Comparison of ENCODE assay signal across 1 cellular context in the genomic region with DNA sequence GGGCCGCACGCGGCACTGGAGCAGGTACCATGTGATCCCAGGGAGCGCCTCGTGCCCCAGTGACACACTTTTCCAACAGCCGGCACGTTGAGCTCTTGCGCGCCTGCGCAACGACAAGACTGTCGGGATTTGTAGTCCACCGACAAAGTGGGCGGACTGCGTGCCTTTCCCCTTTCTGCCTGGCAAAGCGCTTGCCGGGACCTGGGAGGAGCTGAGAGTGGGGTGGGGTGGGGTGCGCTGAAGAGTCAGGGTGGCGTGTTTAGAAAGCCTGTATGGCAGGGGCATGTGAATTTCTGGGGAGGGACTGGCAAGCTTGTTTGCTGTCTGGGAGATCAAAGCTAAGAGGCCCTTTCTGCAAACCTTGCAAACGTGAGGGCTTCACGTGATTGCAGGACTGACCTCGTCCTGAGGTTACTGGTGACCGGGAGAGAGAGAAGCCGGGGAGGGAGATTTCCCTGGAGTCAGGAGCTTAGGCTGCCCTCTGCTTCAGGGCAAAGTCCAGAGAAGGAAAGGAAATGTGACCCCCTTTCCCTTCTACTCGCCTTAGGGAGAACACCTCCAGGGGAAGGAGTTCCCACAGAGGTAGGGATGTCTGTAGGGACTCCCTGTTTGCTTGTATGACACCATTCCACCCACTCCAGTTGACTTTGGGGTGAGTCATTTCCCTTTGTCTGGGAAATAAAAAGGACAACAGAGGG.
TF ChIP-seq lines count a peak whose summit lies in the region.

No MANE protein-coding gene starts in this region.

TF ChIP-seq in HepG2, 621 proteins besides CTCF, POLR2A, EP300 and RAD21 (continued from another document and continues in another):
- TF ChIP-seq JUND (CRISPR knock-in tag; IDR thresholded peaks at IDR 0.05) = peak; percentile 97
- peak; percentile 99 for TF ChIP-seq KDM5B (CRISPR knock-in tag; IDR thresholded peaks at IDR 0.05; ENCODE audit: borderline replicate concordance)
- TF ChIP-seq SP140L (CRISPR knock-in tag; IDR thresholded peaks at IDR 0.05; ENCODE audit: borderline replicate concordance) = peak; percentile 99
- peak; percentile 94; the same call in 1 of the 2 replicates for TF ChIP-seq SNAPC2 (CRISPR knock-in tag; IDR thresholded peaks at IDR 0.05)
- no peak for TF ChIP-seq ATM (IDR thresholded peaks at IDR 0.05; ENCODE audit: borderline replicate concordance)
- TF ChIP-seq NFATC3 (CRISPR knock-in tag; IDR thresholded peaks at IDR 0.05) = peak; percentile 99; the same call in 1 of the 2 replicates
- peak; percentile 56 for TF ChIP-seq ZNF777 (CRISPR knock-in tag; IDR thresholded peaks at IDR 0.05)
- TF ChIP-seq IRX3 (CRISPR knock-in tag; IDR thresholded peaks at IDR 0.05; ENCODE audit: borderline replicate concordance, low read depth) = peak; percentile 96; the same call in 1 of the 2 replicates
- peak; percentile 82; the same call in 1 of the 2 replicates for TF ChIP-seq HNF4G (IDR thresholded peaks at IDR 0.05; ENCODE audit: borderline replicate concordance, low read depth, low read length)
- TF ChIP-seq HNF4G (CRISPR knock-in tag; IDR thresholded peaks at IDR 0.05; ENCODE audit: borderline replicate concordance, low read depth) = peak; percentile 88
- no peak for TF ChIP-seq PAF1 (CRISPR knock-in tag; IDR thresholded peaks at IDR 0.05)
- peak; percentile 37 for TF ChIP-seq AHDC1 (CRISPR knock-in tag; IDR thresholded peaks at IDR 0.05; ENCODE audit: borderline replicate concordance)
- no peak for TF ChIP-seq NFIB (CRISPR knock-in tag; IDR thresholded peaks at IDR 0.05; ENCODE audit: borderline replicate concordance)
- TF ChIP-seq, protein P1, sequence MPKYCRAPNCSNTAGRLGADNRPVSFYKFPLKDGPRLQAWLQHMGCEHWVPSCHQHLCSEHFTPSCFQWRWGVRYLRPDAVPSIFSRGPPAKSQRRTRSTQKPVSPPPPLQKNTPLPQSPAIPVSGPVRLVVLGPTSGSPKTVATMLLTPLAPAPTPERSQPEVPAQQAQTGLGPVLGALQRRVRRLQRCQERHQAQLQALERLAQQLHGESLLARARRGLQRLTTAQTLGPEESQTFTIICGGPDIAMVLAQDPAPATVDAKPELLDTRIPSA (CRISPR knock-in tag; IDR thresholded peaks at IDR 0.05; ENCODE audit: borderline replicate concordance) = no peak; the same call in 1 of the 2 replicates
- TF ChIP-seq MTERF4 (CRISPR knock-in tag; IDR thresholded peaks at IDR 0.05) = peak; percentile 99
- TF ChIP-seq ZBTB20 (CRISPR knock-in tag; IDR thresholded peaks at IDR 0.05; ENCODE audit: borderline replicate concordance, low read depth) = peak; percentile 99
- TF ChIP-seq, protein P2, sequence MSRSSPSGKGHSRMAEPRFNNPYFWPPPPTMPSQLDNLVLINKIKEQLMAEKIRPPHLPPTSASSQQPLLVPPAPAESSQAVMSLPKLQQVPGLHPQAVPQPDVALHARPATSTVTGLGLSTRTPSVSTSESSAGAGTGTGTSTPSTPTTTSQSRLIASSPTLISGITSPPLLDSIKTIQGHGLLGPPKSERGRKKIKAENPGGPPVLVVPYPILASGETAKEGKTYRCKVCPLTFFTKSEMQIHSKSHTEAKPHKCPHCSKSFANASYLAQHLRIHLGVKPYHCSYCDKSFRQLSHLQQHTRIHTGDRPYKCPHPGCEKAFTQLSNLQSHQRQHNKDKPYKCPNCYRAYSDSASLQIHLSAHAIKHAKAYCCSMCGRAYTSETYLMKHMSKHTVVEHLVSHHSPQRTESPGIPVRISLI (CRISPR knock-in tag; IDR thresholded peaks at IDR 0.05; ENCODE audit: borderline replicate concordance) = peak; percentile 77
- TF ChIP-seq ATF1 (CRISPR knock-in tag; IDR thresholded peaks at IDR 0.05) = no peak
- TF ChIP-seq ZNF205 (CRISPR knock-in tag; IDR thresholded peaks at IDR 0.05) = peak; percentile 70
- 0 out of 2 replicates have a peak, but pooled peaks have one; percentile 86 for TF ChIP-seq SNAI1 (CRISPR knock-in tag; IDR thresholded peaks at IDR 0.05; ENCODE audit: borderline replicate concordance)
- TF ChIP-seq, protein P3, sequence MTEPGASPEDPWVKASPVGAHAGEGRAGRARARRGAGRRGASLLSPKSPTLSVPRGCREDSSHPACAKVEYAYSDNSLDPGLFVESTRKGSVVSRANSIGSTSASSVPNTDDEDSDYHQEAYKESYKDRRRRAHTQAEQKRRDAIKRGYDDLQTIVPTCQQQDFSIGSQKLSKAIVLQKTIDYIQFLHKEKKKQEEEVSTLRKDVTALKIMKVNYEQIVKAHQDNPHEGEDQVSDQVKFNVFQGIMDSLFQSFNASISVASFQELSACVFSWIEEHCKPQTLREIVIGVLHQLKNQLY (CRISPR knock-in tag; IDR thresholded peaks at IDR 0.05) = peak; percentile 98
- peak; percentile 92 for TF ChIP-seq PPARG (CRISPR knock-in tag; conservative IDR thresholded peaks at IDR 0.05)
- TF ChIP-seq, protein P4, sequence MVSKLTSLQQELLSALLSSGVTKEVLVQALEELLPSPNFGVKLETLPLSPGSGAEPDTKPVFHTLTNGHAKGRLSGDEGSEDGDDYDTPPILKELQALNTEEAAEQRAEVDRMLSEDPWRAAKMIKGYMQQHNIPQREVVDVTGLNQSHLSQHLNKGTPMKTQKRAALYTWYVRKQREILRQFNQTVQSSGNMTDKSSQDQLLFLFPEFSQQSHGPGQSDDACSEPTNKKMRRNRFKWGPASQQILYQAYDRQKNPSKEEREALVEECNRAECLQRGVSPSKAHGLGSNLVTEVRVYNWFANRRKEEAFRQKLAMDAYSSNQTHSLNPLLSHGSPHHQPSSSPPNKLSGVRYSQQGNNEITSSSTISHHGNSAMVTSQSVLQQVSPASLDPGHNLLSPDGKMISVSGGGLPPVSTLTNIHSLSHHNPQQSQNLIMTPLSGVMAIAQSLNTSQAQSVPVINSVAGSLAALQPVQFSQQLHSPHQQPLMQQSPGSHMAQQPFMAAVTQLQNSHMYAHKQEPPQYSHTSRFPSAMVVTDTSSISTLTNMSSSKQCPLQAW (CRISPR knock-in tag; IDR thresholded peaks at IDR 0.05) = peak; percentile 89
- peak; percentile 74; the same call in 1 of the 2 replicates for TF ChIP-seq ZNF317 (CRISPR knock-in tag; IDR thresholded peaks at IDR 0.05)
- peak; percentile 95 for TF ChIP-seq ZXDC (CRISPR knock-in tag; IDR thresholded peaks at IDR 0.05)
- TF ChIP-seq ZNF678 (CRISPR knock-in tag; IDR thresholded peaks at IDR 0.05) = peak; percentile 99; the same call in 1 of the 2 replicates
- TF ChIP-seq NAIF1 (CRISPR knock-in tag; IDR thresholded peaks at IDR 0.05; ENCODE audit: borderline replicate concordance) = peak; percentile 87; the same call in 1 of the 2 replicates
- peak; percentile 71; the same call in 1 of the 2 replicates for TF ChIP-seq ZFAT (CRISPR knock-in tag; conservative IDR thresholded peaks at IDR 0.05)
- TF ChIP-seq GATAD1 (CRISPR knock-in tag; IDR thresholded peaks at IDR 0.05) = peak; percentile 78
- TF ChIP-seq SKI (IDR thresholded peaks at IDR 0.05; ENCODE audit: partially characterized antibody) = peak; percentile 99
- TF ChIP-seq NRL (CRISPR knock-in tag; IDR thresholded peaks at IDR 0.05; ENCODE audit: borderline replicate concordance) = peak; percentile 100
- TF ChIP-seq, protein P5, sequence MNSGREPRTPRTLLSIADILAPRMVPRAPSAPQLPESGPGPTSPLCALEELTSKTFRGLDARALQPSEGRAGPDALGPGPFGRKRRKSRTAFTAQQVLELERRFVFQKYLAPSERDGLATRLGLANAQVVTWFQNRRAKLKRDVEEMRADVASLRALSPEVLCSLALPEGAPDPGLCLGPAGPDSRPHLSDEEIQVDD (CRISPR knock-in tag; IDR thresholded peaks at IDR 0.05; ENCODE audit: borderline replicate concordance) = peak; percentile 88; the same call in 1 of the 2 replicates
- TF ChIP-seq, protein P6, sequence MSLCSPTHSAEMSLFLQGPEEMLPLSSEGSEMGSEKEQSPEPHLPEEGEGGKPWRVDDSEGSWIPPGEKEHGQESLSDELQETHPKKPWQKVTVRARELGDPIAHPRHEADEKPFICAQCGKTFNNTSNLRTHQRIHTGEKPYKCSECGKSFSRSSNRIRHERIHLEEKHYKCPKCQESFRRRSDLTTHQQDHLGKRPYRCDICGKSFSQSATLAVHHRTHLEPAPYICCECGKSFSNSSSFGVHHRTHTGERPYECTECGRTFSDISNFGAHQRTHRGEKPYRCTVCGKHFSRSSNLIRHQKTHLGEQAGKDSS (CRISPR knock-in tag; IDR thresholded peaks at IDR 0.05; ENCODE audit: borderline replicate concordance, low read depth) = peak; percentile 95; the same call in 1 of the 2 replicates
- no peak for TF ChIP-seq ADNP (CRISPR knock-in tag; IDR thresholded peaks at IDR 0.05)
- peak; percentile 99 for TF ChIP-seq ZNF138 (CRISPR knock-in tag; IDR thresholded peaks at IDR 0.05; ENCODE audit: low read depth)
- TF ChIP-seq ZNF446 (CRISPR knock-in tag; IDR thresholded peaks at IDR 0.05) = peak; percentile 92; the same call in 1 of the 2 replicates
- peak; percentile 98 for TF ChIP-seq THAP11 (CRISPR knock-in tag; IDR thresholded peaks at IDR 0.05)
- no peak for TF ChIP-seq ZNF549 (CRISPR knock-in tag; IDR thresholded peaks at IDR 0.05)
- TF ChIP-seq ZNF720 (CRISPR knock-in tag; IDR thresholded peaks at IDR 0.05) = no peak
- peak; percentile 98 for TF ChIP-seq ZNF256 (CRISPR knock-in tag; conservative IDR thresholded peaks at IDR 0.05)
- peak; percentile 98 for TF ChIP-seq FOSL2 (CRISPR knock-in tag; IDR thresholded peaks at IDR 0.05)
- TF ChIP-seq RARA (CRISPR knock-in tag; IDR thresholded peaks at IDR 0.05) = peak; percentile 95
- TF ChIP-seq ZNF251 (CRISPR knock-in tag; IDR thresholded peaks at IDR 0.05) = peak; percentile 96; the same call in 1 of the 2 replicates
- TF ChIP-seq KAT7 (CRISPR knock-in tag; IDR thresholded peaks at IDR 0.05; ENCODE audit: borderline replicate concordance) = no peak
- peak; percentile 98 for TF ChIP-seq ERF (CRISPR knock-in tag; IDR thresholded peaks at IDR 0.05)
